ENCODE assay signal across 21 cellular contexts in the genomic region with DNA sequence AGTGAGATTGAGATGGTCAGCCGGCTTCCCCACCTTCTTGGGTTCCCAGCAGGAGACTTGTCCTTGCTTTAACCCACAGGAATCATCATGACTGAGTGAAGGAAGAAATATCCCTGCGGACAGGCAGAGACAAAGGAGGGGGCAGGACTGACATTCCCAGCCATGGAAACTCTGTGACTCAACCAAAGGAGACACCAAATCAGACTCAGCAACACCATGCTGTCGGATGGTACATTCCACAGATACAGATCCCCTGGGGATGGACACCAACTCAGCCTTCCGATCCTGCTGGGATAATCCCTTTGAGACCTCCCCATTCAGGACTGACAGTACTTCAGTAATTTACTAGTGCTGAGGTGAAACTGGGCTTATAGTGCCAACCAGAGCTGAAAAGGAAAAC.
DNase-seq lines count a peak whose midpoint lies in the region; ATAC-seq and TF ChIP-seq lines count a peak whose summit lies in the region.
"Had no signal": no experiment of that assay in that cellular context is flagged by ENCODE, and none has a peak within 500 bp of the region (broad histone marks: within the 10 kb centered on the region; RNA-seq: fewer than 3 reads in every experiment).

No MANE protein-coding gene starts in this region.

- ATAC-seq in right lobe of liver (no peak), GM21737 (IDR thresholded peaks at IDR 0.05; ENCODE audit: unreplicated experiment) (no peak)
- ATAC-seq: activated CD8-positive, alpha-beta T cell treated with anti-CD3 and anti-CD28 coated beads for 36 hours; left cardiac atrium; stimulated activated naive B cell treated with anti-CD40 and anti-IgM and Interleukin-4, amounts not matched to agents 10 μg/mL and 1 μg/mL and 100 μg/mL, for 72 hours had no signal

- DNase-seq in NCI-H82 (lab: John Stamatoyannopoulos, UW): peak; percentile 26
- DNase-seq in NCI-H82 treated with DMSO at 0.1 percent for 48 hours (lab: John Stamatoyannopoulos, UW; ENCODE audit: unreplicated experiment): no peak
- DNase-seq in ecto neural progenitor cell (ENCODE audit: low spot score): peak; percentile 67
- peak; percentile 17 for DNase-seq in kidney tubule cell (ENCODE audit: low spot score)
- no peak for DNase-seq in NCI-H1105 treated with DMSO at 0.1 percent for 48 hours (lab: John Stamatoyannopoulos, UW)
- DNase-seq in right lobe of liver: no peak
- DNase-seq in activated CD4-positive, CD25-positive, alpha-beta regulatory T cell treated with anti-CD3 and anti-CD28 coated beads, Interleukin-2, amount 50 U/mL, for 72 hours: no peak
- DNase-seq: activated CD8-positive, alpha-beta T cell treated with anti-CD3 and anti-CD28 coated beads for 36 hours; colonic mucosa; glutamatergic neuron; HFFc6; left cardiac atrium; MM.1S; NCI-H2081; NCI-H524 treated with DMSO at 0.1 percent for 48 hours; spleen; stimulated activated naive B cell treated with anti-CD40 and anti-IgM and Interleukin-4, amounts not matched to agents 10 μg/mL and 1 μg/mL and 100 μg/mL, for 72 hours had no signal

- H3K4me3 ChIP-seq in right lobe of liver: no peak overlapping the region
- H3K4me3 ChIP-seq: BLaER1, colonic mucosa, spleen, tibial nerve had no signal

- no peak overlapping the region for H3K27ac ChIP-seq in right lobe of liver
- H3K27ac ChIP-seq: 22Rv1, BLaER1, colonic mucosa, spleen, tibial nerve had no signal

- H3K4me1 ChIP-seq in right lobe of liver: no peaks in the 10 kb centered on the region
- H3K4me1 ChIP-seq: BLaER1, colonic mucosa, spleen, tibial nerve had no signal

- 35% methylated on average over 3 of the region's 4 CpGs for WGBS in right lobe of liver (ENCODE audit: insufficient coverage, low coverage, low lambda C conversion rate, missing lambda C conversion rate)

- H3K27me3 ChIP-seq in right lobe of liver: no peaks in the 10 kb centered on the region
- H3K27me3 ChIP-seq: BLaER1, colonic mucosa, spleen, tibial nerve had no signal

- H3K36me3 ChIP-seq in right lobe of liver: no peaks in the 10 kb centered on the region
- H3K36me3 ChIP-seq: BLaER1, colonic mucosa, spleen, tibial nerve had no signal

- no peak for TF ChIP-seq CTCF in right lobe of liver (IDR thresholded peaks at IDR 0.05)

- no peaks in the 10 kb centered on the region for H3K9me3 ChIP-seq in right lobe of liver
- H3K9me3 ChIP-seq: BLaER1, colonic mucosa had no signal

- no peak for TF ChIP-seq POLR2A in right lobe of liver (IDR thresholded peaks at IDR 0.05)

- intact Hi-C loops in right lobe of liver (cut with DNase I): no loop called here

Comparison
In these comparisons a context has a peak if more than half of its experiments do, and no peak if none do; other contexts are left out.
1. DNase-seq: peak in NCI-H82 (single experiment), ecto neural progenitor cell (single experiment) and kidney tubule cell (single experiment); none in NCI-H82 treated with DMSO at 0.1 percent for 48 hours (single experiment), NCI-H1105 treated with DMSO at 0.1 percent for 48 hours (single experiment), right lobe of liver (0 of 3) and activated CD4-positive, CD25-positive, alpha-beta regulatory T cell treated with anti-CD3 and anti-CD28 coated beads, Interleukin-2, amount 50 U/mL, for 72 hours (single experiment).